ENCODE assay signal across 20 cellular contexts in genomic region chr7:156019776-156020565, GRCh38.
"Had no signal": no experiment of that assay in that cellular context is flagged by ENCODE, and none has a peak within 500 bp of the region (broad histone marks: within the 10 kb centered on the region; RNA-seq: fewer than 3 reads in every experiment).

No MANE protein-coding gene starts in this region.

- H3K36me3 ChIP-seq: left lung, sigmoid colon had no signal

- H3K4me3 ChIP-seq: left lung, lung, sigmoid colon, smooth muscle cell had no signal

- ATAC-seq: activated CD4-positive, CD25-positive, alpha-beta regulatory T cell treated with anti-CD3 and anti-CD28 coated beads, Interleukin-2, amount 50 U/mL, for 24 hours; activated T-helper 17 cell treated with anti-CD3 and anti-CD28 coated beads, Interleukin-2, amount 50 U/mL, for 72 hours; foreskin keratinocyte; left lung; stimulated activated naive B cell treated with anti-CD40 and anti-IgM and Interleukin-4, amounts not matched to agents 10 μg/mL and 1 μg/mL and 100 μg/mL, for 72 hours had no signal

- H3K4me1 Mint-ChIP-seq: activated CD4-positive, alpha-beta T cell treated with anti-CD3 and anti-CD28 coated beads, Interleukin-2, amount 10 ng/mL, durations not matched to agents 24 days and 14 days; activated T-helper 17 cell treated with anti-CD3 and anti-CD28 coated beads, Interleukin-2, amount 50 U/mL, for 72 hours; brain; stimulated activated naive B cell treated with anti-CD40 and anti-IgM and Interleukin-4, amounts not matched to agents 10 μg/mL and 1 μg/mL and 100 μg/mL, for 72 hours had no signal

- H3K4me3 Mint-ChIP-seq: activated CD4-positive, alpha-beta T cell treated with anti-CD3 and anti-CD28 coated beads, Interleukin-2, amount 10 ng/mL, durations not matched to agents 24 days and 14 days; activated T-helper 17 cell treated with anti-CD3 and anti-CD28 coated beads, Interleukin-2, amount 50 U/mL, for 72 hours; brain; dendritic cell treated with granulocyte-macrophage colony-stimulating factor and Interleukin-4, amounts not matched to agents 40 ng/mL and 50 ng/mL, for 4 days; naive B cell; stimulated activated naive B cell treated with anti-CD40 and anti-IgM and Interleukin-4, amounts not matched to agents 10 μg/mL and 1 μg/mL and 100 μg/mL, for 72 hours; T-helper 1 cell treated with Interleukin-12 subunit alpha and Interleukin-12 subunit beta and Interleukin-4 antibody, amounts not matched to agents 30 μg/mL and 1 μg/mL, for 36 hours had no signal

- H3K27me3 ChIP-seq: foreskin keratinocyte, left lung, sigmoid colon had no signal

- H3K27ac ChIP-seq: foreskin keratinocyte, left lung, sigmoid colon, VCaP had no signal

- H3K9me3 Mint-ChIP-seq: activated T-helper 17 cell treated with anti-CD3 and anti-CD28 coated beads, Interleukin-2, amount 50 U/mL, for 72 hours; dendritic cell treated with granulocyte-macrophage colony-stimulating factor and Interleukin-4, amounts not matched to agents 40 ng/mL and 50 ng/mL, for 4 days; T-helper 1 cell treated with Interleukin-12 subunit alpha and Interleukin-12 subunit beta and Interleukin-4 antibody, amounts not matched to agents 30 μg/mL and 1 μg/mL, for 36 hours had no signal

- H3K36me3 Mint-ChIP-seq: brain; naive B cell; stimulated activated naive B cell treated with anti-CD40 and anti-IgM and Interleukin-4, amounts not matched to agents 10 μg/mL and 1 μg/mL and 100 μg/mL, for 72 hours had no signal

- H3K9me3 ChIP-seq: left lung, sigmoid colon had no signal

- H3K27ac Mint-ChIP-seq: activated CD4-positive, alpha-beta T cell treated with anti-CD3 and anti-CD28 coated beads, Interleukin-2, amount 10 ng/mL, durations not matched to agents 24 days and 14 days; activated T-helper 17 cell treated with anti-CD3 and anti-CD28 coated beads, Interleukin-2, amount 50 U/mL, for 72 hours; brain; dendritic cell treated with granulocyte-macrophage colony-stimulating factor and Interleukin-4, amounts not matched to agents 40 ng/mL and 50 ng/mL, for 4 days; naive B cell; stimulated activated naive B cell treated with anti-CD40 and anti-IgM and Interleukin-4, amounts not matched to agents 10 μg/mL and 1 μg/mL and 100 μg/mL, for 72 hours; T-helper 1 cell treated with Interleukin-12 subunit alpha and Interleukin-12 subunit beta and Interleukin-4 antibody, amounts not matched to agents 30 μg/mL and 1 μg/mL, for 36 hours had no signal

- H3K27me3 Mint-ChIP-seq: activated CD4-positive, alpha-beta T cell treated with anti-CD3 and anti-CD28 coated beads, Interleukin-2, amount 10 ng/mL, durations not matched to agents 24 days and 14 days; dendritic cell treated with granulocyte-macrophage colony-stimulating factor and Interleukin-4, amounts not matched to agents 40 ng/mL and 50 ng/mL, for 4 days had no signal

- DNase-seq: activated CD4-positive, alpha-beta T cell treated with anti-CD3 and anti-CD28 coated beads, Interleukin-2, amount 10 ng/mL, durations not matched to agents 24 days and 14 days; activated naive CD4-positive, alpha-beta T cell; effector CD4-positive, alpha-beta T cell; erythroblast; foreskin keratinocyte; naive B cell; retina; sigmoid colon; stimulated activated CD4-positive, alpha-beta T cell treated with anti-CD3 and anti-CD28 coated beads, Interleukin-15, amount 100 ng/mL, for 24 hours; stimulated activated CD8-positive, alpha-beta memory T cell treated with anti-CD3 and anti-CD28 coated beads, Interleukin-4, amount 100 ng/mL, for 48 hours; stimulated activated naive B cell treated with anti-CD40 and anti-IgM and Interleukin-4, amounts not matched to agents 10 μg/mL and 1 μg/mL and 100 μg/mL, for 72 hours had no signal

- H3K4me1 ChIP-seq: foreskin keratinocyte, left lung, sigmoid colon had no signal
